ENCODE assay signal across 1 cellular context in the genomic region with DNA sequence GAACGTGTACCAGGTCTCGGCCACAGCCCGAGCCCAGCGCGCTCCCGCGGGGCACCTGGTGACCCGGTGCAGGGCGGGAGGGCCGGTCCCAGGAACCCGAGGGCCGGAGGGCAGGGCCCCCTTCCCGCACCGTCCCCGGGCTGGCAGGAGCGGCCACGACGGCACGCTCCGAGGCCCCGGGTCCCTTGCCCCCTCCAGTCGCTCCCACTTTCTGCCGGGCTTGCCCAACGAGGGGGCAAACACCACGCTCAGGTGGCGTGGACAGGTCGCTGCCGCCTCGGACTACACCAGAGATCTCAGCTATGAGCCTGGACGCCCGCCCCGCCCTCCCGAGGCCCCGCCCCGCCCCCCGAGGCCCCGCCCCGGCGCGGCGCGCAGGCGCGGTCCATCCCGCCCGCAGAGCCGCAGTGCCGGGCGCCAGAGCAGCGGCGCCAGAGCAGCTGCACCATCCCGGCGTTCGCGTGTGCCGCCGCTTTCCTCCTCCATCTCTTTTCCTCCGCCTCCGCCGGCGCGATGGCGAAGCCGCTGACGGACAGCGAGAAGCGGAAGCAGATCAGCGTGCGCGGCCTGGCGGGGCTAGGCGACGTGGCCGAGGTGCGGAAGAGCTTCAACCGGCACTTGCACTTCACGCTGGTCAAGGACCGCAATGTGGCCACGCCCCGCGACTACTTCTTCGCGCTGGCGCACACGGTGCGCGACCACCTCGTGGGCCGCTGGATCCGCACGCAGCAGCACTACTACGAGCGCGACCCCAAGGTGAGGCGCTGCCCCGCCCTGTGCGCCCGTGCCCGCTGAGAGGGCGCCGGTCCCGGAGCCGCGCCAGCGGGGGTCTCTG.
TF ChIP-seq lines count a peak whose summit lies in the region.

A gene (plus strand): TSS at position 420 of the 835 bp plus-strand sequence. CDS start 94 bp downstream, at position 514.

TF ChIP-seq in K562, 482 proteins besides CTCF, POLR2A, EP300 and RAD21 (continued from another document and continues in another):
- TF ChIP-seq, protein P1, sequence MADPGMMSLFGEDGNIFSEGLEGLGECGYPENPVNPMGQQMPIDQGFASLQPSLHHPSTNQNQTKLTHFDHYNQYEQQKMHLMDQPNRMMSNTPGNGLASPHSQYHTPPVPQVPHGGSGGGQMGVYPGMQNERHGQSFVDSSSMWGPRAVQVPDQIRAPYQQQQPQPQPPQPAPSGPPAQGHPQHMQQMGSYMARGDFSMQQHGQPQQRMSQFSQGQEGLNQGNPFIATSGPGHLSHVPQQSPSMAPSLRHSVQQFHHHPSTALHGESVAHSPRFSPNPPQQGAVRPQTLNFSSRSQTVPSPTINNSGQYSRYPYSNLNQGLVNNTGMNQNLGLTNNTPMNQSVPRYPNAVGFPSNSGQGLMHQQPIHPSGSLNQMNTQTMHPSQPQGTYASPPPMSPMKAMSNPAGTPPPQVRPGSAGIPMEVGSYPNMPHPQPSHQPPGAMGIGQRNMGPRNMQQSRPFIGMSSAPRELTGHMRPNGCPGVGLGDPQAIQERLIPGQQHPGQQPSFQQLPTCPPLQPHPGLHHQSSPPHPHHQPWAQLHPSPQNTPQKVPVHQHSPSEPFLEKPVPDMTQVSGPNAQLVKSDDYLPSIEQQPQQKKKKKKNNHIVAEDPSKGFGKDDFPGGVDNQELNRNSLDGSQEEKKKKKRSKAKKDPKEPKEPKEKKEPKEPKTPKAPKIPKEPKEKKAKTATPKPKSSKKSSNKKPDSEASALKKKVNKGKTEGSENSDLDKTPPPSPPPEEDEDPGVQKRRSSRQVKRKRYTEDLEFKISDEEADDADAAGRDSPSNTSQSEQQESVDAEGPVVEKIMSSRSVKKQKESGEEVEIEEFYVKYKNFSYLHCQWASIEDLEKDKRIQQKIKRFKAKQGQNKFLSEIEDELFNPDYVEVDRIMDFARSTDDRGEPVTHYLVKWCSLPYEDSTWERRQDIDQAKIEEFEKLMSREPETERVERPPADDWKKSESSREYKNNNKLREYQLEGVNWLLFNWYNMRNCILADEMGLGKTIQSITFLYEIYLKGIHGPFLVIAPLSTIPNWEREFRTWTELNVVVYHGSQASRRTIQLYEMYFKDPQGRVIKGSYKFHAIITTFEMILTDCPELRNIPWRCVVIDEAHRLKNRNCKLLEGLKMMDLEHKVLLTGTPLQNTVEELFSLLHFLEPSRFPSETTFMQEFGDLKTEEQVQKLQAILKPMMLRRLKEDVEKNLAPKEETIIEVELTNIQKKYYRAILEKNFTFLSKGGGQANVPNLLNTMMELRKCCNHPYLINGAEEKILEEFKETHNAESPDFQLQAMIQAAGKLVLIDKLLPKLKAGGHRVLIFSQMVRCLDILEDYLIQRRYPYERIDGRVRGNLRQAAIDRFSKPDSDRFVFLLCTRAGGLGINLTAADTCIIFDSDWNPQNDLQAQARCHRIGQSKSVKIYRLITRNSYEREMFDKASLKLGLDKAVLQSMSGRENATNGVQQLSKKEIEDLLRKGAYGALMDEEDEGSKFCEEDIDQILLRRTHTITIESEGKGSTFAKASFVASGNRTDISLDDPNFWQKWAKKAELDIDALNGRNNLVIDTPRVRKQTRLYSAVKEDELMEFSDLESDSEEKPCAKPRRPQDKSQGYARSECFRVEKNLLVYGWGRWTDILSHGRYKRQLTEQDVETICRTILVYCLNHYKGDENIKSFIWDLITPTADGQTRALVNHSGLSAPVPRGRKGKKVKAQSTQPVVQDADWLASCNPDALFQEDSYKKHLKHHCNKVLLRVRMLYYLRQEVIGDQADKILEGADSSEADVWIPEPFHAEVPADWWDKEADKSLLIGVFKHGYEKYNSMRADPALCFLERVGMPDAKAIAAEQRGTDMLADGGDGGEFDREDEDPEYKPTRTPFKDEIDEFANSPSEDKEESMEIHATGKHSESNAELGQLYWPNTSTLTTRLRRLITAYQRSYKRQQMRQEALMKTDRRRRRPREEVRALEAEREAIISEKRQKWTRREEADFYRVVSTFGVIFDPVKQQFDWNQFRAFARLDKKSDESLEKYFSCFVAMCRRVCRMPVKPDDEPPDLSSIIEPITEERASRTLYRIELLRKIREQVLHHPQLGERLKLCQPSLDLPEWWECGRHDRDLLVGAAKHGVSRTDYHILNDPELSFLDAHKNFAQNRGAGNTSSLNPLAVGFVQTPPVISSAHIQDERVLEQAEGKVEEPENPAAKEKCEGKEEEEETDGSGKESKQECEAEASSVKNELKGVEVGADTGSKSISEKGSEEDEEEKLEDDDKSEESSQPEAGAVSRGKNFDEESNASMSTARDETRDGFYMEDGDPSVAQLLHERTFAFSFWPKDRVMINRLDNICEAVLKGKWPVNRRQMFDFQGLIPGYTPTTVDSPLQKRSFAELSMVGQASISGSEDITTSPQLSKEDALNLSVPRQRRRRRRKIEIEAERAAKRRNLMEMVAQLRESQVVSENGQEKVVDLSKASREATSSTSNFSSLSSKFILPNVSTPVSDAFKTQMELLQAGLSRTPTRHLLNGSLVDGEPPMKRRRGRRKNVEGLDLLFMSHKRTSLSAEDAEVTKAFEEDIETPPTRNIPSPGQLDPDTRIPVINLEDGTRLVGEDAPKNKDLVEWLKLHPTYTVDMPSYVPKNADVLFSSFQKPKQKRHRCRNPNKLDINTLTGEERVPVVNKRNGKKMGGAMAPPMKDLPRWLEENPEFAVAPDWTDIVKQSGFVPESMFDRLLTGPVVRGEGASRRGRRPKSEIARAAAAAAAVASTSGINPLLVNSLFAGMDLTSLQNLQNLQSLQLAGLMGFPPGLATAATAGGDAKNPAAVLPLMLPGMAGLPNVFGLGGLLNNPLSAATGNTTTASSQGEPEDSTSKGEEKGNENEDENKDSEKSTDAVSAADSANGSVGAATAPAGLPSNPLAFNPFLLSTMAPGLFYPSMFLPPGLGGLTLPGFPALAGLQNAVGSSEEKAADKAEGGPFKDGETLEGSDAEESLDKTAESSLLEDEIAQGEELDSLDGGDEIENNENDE (IDR thresholded peaks at IDR 0.05; ENCODE audit: low read depth, low read length) = no peak
- TF ChIP-seq ZNF12 (CRISPR knock-in tag; IDR thresholded peaks at IDR 0.05) (no peak), ZNF586 (CRISPR knock-in tag; conservative IDR thresholded peaks at IDR 0.05) (no peak), ZNF232 (CRISPR knock-in tag; IDR thresholded peaks at IDR 0.05) (no peak), CBX1 (IDR thresholded peaks at IDR 0.05; ENCODE audit: low read depth) (0 out of 2 replicates have a peak, but pooled peaks have one; percentile 49), NFATC3 (IDR thresholded peaks at IDR 0.05) (no peak), HDAC6 (IDR thresholded peaks at IDR 0.05; ENCODE audit: low read depth, low read length) (no peak), L3MBTL2 (IDR thresholded peaks at IDR 0.05) (peak; percentile 78), POLR2AphosphoS5 (IDR thresholded peaks at IDR 0.05; ENCODE audit: control insufficient read depth, insufficient read depth, low read depth, low read length) (peak; percentile 70), BHLHE40 (IDR thresholded peaks at IDR 0.05; ENCODE audit: low read length) (no peak), HDAC1 (IDR thresholded peaks at IDR 0.05) (peak in 1 of 2 experiments; percentile 87; a peak in 2 of 4 replicates), JUND (IDR thresholded peaks at IDR 0.05; ENCODE audit: borderline replicate concordance, low read depth, low read length) (no peak), JUND (tag; IDR thresholded peaks at IDR 0.05; ENCODE audit: borderline replicate concordance, low read depth, low read length) (no peak), ZSCAN29 (IDR thresholded peaks at IDR 0.05) (no peak), HNRNPK (IDR thresholded peaks at IDR 0.05; ENCODE audit: low read depth, low read length, poor library complexity, severe bottlenecking) (no peak), SREBF2 (CRISPR knock-in tag; IDR thresholded peaks at IDR 0.05) (no peak), NR2F6 (CRISPR knock-in tag; IDR thresholded peaks at IDR 0.05) (no peak), POU5F1 (IDR thresholded peaks at IDR 0.05; ENCODE audit: borderline replicate concordance, low read depth, low read length, partially characterized antibody) (no peak), ETV5 (CRISPR knock-in tag; IDR thresholded peaks at IDR 0.05; ENCODE audit: low read depth) (no peak), CHCHD3 (CRISPR knock-in tag; IDR thresholded peaks at IDR 0.05) (no peak), MCM7 (IDR thresholded peaks at IDR 0.05) (no peak), TCF3 (CRISPR knock-in tag; IDR thresholded peaks at IDR 0.05) (no peak), ZC3H11A (IDR thresholded peaks at IDR 0.05; ENCODE audit: low read depth, low read length) (no peak), SNRNP70 (optimal IDR thresholded peaks at IDR 0.05; ENCODE audit: low read depth, low read length) (no peak)
- TF ChIP-seq, protein P2, sequence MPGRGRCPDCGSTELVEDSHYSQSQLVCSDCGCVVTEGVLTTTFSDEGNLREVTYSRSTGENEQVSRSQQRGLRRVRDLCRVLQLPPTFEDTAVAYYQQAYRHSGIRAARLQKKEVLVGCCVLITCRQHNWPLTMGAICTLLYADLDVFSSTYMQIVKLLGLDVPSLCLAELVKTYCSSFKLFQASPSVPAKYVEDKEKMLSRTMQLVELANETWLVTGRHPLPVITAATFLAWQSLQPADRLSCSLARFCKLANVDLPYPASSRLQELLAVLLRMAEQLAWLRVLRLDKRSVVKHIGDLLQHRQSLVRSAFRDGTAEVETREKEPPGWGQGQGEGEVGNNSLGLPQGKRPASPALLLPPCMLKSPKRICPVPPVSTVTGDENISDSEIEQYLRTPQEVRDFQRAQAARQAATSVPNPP (IDR thresholded peaks at IDR 0.05; ENCODE audit: borderline replicate concordance, insufficient read depth, insufficient read length) = no peak
- TF ChIP-seq, protein P3, sequence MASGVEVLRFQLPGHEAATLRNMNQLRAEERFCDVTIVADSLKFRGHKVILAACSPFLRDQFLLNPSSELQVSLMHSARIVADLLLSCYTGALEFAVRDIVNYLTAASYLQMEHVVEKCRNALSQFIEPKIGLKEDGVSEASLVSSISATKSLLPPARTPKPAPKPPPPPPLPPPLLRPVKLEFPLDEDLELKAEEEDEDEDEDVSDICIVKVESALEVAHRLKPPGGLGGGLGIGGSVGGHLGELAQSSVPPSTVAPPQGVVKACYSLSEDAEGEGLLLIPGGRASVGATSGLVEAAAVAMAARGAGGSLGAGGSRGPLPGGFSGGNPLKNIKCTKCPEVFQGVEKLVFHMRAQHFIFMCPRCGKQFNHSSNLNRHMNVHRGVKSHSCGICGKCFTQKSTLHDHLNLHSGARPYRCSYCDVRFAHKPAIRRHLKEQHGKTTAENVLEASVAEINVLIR (CRISPR knock-in tag; IDR thresholded peaks at IDR 0.05) = no peak
- TF ChIP-seq, protein P4, sequence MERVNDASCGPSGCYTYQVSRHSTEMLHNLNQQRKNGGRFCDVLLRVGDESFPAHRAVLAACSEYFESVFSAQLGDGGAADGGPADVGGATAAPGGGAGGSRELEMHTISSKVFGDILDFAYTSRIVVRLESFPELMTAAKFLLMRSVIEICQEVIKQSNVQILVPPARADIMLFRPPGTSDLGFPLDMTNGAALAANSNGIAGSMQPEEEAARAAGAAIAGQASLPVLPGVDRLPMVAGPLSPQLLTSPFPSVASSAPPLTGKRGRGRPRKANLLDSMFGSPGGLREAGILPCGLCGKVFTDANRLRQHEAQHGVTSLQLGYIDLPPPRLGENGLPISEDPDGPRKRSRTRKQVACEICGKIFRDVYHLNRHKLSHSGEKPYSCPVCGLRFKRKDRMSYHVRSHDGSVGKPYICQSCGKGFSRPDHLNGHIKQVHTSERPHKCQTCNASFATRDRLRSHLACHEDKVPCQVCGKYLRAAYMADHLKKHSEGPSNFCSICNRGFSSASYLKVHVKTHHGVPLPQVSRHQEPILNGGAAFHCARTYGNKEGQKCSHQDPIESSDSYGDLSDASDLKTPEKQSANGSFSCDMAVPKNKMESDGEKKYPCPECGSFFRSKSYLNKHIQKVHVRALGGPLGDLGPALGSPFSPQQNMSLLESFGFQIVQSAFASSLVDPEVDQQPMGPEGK (CRISPR knock-in tag; IDR thresholded peaks at IDR 0.05; ENCODE audit: borderline replicate concordance) = no peak
- TF ChIP-seq, protein P5, sequence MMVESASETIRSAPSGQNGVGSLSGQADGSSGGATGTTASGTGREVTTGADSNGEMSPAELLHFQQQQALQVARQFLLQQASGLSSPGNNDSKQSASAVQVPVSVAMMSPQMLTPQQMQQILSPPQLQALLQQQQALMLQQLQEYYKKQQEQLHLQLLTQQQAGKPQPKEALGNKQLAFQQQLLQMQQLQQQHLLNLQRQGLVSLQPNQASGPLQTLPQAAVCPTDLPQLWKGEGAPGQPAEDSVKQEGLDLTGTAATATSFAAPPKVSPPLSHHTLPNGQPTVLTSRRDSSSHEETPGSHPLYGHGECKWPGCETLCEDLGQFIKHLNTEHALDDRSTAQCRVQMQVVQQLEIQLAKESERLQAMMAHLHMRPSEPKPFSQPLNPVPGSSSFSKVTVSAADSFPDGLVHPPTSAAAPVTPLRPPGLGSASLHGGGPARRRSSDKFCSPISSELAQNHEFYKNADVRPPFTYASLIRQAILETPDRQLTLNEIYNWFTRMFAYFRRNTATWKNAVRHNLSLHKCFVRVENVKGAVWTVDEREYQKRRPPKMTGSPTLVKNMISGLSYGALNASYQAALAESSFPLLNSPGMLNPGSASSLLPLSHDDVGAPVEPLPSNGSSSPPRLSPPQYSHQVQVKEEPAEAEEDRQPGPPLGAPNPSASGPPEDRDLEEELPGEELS (CRISPR knock-in tag; IDR thresholded peaks at IDR 0.05; ENCODE audit: borderline replicate concordance) = no peak
- TF ChIP-seq, protein P6, sequence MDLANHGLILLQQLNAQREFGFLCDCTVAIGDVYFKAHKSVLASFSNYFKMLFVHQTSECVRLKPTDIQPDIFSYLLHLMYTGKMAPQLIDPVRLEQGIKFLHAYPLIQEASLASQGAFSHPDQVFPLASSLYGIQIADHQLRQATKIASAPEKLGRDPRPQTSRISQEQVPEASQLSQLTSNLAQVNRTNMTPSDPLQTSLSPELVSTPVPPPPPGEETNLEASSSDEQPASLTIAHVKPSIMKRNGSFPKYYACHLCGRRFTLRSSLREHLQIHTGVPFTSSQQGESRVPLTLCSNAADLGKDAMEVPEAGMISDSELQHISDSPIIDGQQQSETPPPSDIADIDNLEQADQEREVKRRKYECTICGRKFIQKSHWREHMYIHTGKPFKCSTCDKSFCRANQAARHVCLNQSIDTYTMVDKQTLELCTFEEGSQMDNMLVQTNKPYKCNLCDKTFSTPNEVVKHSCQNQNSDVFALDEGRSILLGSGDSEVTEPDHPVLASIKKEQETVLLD (IDR thresholded peaks at IDR 0.05) = no peak
- TF ChIP-seq, protein P7, sequence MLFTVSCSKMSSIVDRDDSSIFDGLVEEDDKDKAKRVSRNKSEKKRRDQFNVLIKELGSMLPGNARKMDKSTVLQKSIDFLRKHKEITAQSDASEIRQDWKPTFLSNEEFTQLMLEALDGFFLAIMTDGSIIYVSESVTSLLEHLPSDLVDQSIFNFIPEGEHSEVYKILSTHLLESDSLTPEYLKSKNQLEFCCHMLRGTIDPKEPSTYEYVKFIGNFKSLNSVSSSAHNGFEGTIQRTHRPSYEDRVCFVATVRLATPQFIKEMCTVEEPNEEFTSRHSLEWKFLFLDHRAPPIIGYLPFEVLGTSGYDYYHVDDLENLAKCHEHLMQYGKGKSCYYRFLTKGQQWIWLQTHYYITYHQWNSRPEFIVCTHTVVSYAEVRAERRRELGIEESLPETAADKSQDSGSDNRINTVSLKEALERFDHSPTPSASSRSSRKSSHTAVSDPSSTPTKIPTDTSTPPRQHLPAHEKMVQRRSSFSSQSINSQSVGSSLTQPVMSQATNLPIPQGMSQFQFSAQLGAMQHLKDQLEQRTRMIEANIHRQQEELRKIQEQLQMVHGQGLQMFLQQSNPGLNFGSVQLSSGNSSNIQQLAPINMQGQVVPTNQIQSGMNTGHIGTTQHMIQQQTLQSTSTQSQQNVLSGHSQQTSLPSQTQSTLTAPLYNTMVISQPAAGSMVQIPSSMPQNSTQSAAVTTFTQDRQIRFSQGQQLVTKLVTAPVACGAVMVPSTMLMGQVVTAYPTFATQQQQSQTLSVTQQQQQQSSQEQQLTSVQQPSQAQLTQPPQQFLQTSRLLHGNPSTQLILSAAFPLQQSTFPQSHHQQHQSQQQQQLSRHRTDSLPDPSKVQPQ (CRISPR knock-in tag; IDR thresholded peaks at IDR 0.05; ENCODE audit: borderline replicate concordance) = no peak
